ENCODE assay signal across 9 cellular contexts in genomic region chr11:13487661-13488030, GRCh38. TPM values are rescaled to one million over a fixed set of nuclear protein-coding genes. Genes with fewer than 3 reads are reported as not detected.
DNase-seq lines count a peak whose midpoint lies in the region; ATAC-seq and TF ChIP-seq lines count a peak whose summit lies in the region.
"Had no signal": no experiment of that assay in that cellular context is flagged by ENCODE, and none has a peak within 500 bp of the region (broad histone marks: within the 10 kb centered on the region; RNA-seq: fewer than 3 reads in every experiment).

No MANE protein-coding gene starts in this region.

- DNase-seq in stimulated activated naive CD8-positive, alpha-beta T cell treated with anti-CD3 and anti-CD28 coated beads, Interleukin-15, Interleukin-2, amounts not matched to agents 100 U/mL and 50 U/mL, for 24 hours: no peak
- peak; percentile 27 for DNase-seq in activated CD4-positive, alpha-beta memory T cell treated with anti-CD3 and anti-CD28 coated beads for 36 hours
- DNase-seq in kidney tubule cell (ENCODE audit: low spot score) (peak; percentile 43), DMS114 treated with DMSO at 0.1 percent for 48 hours (lab: John Stamatoyannopoulos, UW; ENCODE audit: unreplicated experiment) (no peak), ascending aorta (ENCODE audit: low spot score in 2 of 2) (no peak), NCI-H1436 treated with DMSO at 0.1 percent for 48 hours (lab: John Stamatoyannopoulos, UW) (no peak)

- POLR2A ChIA-PET in activated CD4-positive, alpha-beta memory T cell treated with anti-CD3 and anti-CD28 coated beads for 36 hours (lab: Charles Lee): no interaction called here

- no peak for ATAC-seq in stimulated activated naive CD8-positive, alpha-beta T cell treated with anti-CD3 and anti-CD28 coated beads, Interleukin-15, Interleukin-2, amounts not matched to agents 100 U/mL and 50 U/mL, for 24 hours
- ATAC-seq in HG03432 (IDR thresholded peaks at IDR 0.05; ENCODE audit: unreplicated experiment): peak; percentile 78

- CTCF ChIA-PET in activated CD4-positive, alpha-beta memory T cell treated with anti-CD3 and anti-CD28 coated beads for 36 hours (lab: Charles Lee): interaction anchor here (0.7 to 1.5 kb wide), 13 partner anchors 10 to 182 kb away, joined by 3 to 14 read pairs (median 4); partner anchors contain the start of genes BTBD10 and FAR1

- no peak overlapping the region for H3K4me3 ChIP-seq in ascending aorta

- H3K27ac Mint-ChIP-seq in stimulated activated naive CD8-positive, alpha-beta T cell treated with anti-CD3 and anti-CD28 coated beads, Interleukin-15, Interleukin-2, amounts not matched to agents 100 ng/mL and 50 ng/mL, for 24 hours: no peak overlapping the region
- peak overlapping the region; percentile 71 for H3K27ac Mint-ChIP-seq in activated CD4-positive, alpha-beta memory T cell treated with anti-CD3 and anti-CD28 coated beads for 36 hours

- H3K4me3 Mint-ChIP-seq in stimulated activated naive CD8-positive, alpha-beta T cell treated with anti-CD3 and anti-CD28 coated beads, Interleukin-15, Interleukin-2, amounts not matched to agents 100 ng/mL and 50 ng/mL, for 24 hours: peak overlapping the region; percentile 40
- H3K4me3 Mint-ChIP-seq in activated CD4-positive, alpha-beta memory T cell treated with anti-CD3 and anti-CD28 coated beads for 36 hours: peak overlapping the region; percentile 66

- H3K36me3 Mint-ChIP-seq in stimulated activated naive CD8-positive, alpha-beta T cell treated with anti-CD3 and anti-CD28 coated beads, Interleukin-15, Interleukin-2, amounts not matched to agents 100 ng/mL and 50 ng/mL, for 24 hours (ENCODE audit: low read depth): no peaks in the 10 kb centered on the region
- no peaks in the 10 kb centered on the region for H3K36me3 Mint-ChIP-seq in activated CD4-positive, alpha-beta memory T cell treated with anti-CD3 and anti-CD28 coated beads for 36 hours

- no peak overlapping the region for H3K27ac ChIP-seq in ascending aorta

- no peaks in the 10 kb centered on the region for H3K9me3 ChIP-seq in ascending aorta

- intact Hi-C loops in activated CD4-positive, alpha-beta memory T cell treated with anti-CD3 and anti-CD28 coated beads for 36 hours (cut with micrococcal nuclease): loop anchor here (1.0 kb wide), 1 partner anchor 24 kb away; the partner anchor contains the start of gene BTBD10
- intact Hi-C loops in ascending aorta (cut with DNase I): no loop called here

- H3K4me1 Mint-ChIP-seq in stimulated activated naive CD8-positive, alpha-beta T cell treated with anti-CD3 and anti-CD28 coated beads, Interleukin-15, Interleukin-2, amounts not matched to agents 100 ng/mL and 50 ng/mL, for 24 hours (ENCODE audit: low read depth): peaks cover 5% of the 10 kb centered on the region
- peaks cover 6% of the 10 kb centered on the region for H3K4me1 Mint-ChIP-seq in activated CD4-positive, alpha-beta memory T cell treated with anti-CD3 and anti-CD28 coated beads for 36 hours (ENCODE audit: low read depth)

- no peaks in the 10 kb centered on the region for H3K36me3 ChIP-seq in ascending aorta

- H3K9me3 Mint-ChIP-seq in stimulated activated naive CD8-positive, alpha-beta T cell treated with anti-CD3 and anti-CD28 coated beads, Interleukin-15, Interleukin-2, amounts not matched to agents 100 ng/mL and 50 ng/mL, for 24 hours: no peaks in the 10 kb centered on the region
- H3K9me3 Mint-ChIP-seq in activated CD4-positive, alpha-beta memory T cell treated with anti-CD3 and anti-CD28 coated beads for 36 hours: peaks cover 4% of the 10 kb centered on the region

- H3K27me3 Mint-ChIP-seq in stimulated activated naive CD8-positive, alpha-beta T cell treated with anti-CD3 and anti-CD28 coated beads, Interleukin-15, Interleukin-2, amounts not matched to agents 100 ng/mL and 50 ng/mL, for 24 hours: peaks cover 3% of the 10 kb centered on the region
- peaks cover 2% of the 10 kb centered on the region for H3K27me3 Mint-ChIP-seq in activated CD4-positive, alpha-beta memory T cell treated with anti-CD3 and anti-CD28 coated beads for 36 hours

- no peaks in the 10 kb centered on the region for H3K27me3 ChIP-seq in ascending aorta

- TF ChIP-seq CTCF in ascending aorta (IDR thresholded peaks at IDR 0.05): no peak

- H3K4me1 ChIP-seq in ascending aorta: no peaks in the 10 kb centered on the region

RNA-seq across cellular contexts. Expression of gene PTH, which starts 8.2 kb away (rescaled TPM):
- total RNA-seq in activated CD4-positive, alpha-beta memory T cell treated with anti-CD3 and anti-CD28 coated beads for 36 hours: not detected
- not detected for total RNA-seq in ascending aorta
- total RNA-seq: fibroblast of lung had no signal

RNA-seq across cellular contexts. Expression of gene BTBD10, which starts 24.6 kb away (rescaled TPM):
- total RNA-seq in activated CD4-positive, alpha-beta memory T cell treated with anti-CD3 and anti-CD28 coated beads for 36 hours: 10 to 100 TPM; 22.3 to 24.3 TPM
- 10.1 TPM for total RNA-seq in ascending aorta

Comparison
In these comparisons a context has a peak if more than half of its experiments do, and no peak if none do; other contexts are left out.
1. DNase-seq: peak in activated CD4-positive, alpha-beta memory T cell treated with anti-CD3 and anti-CD28 coated beads for 36 hours (single experiment) and kidney tubule cell (single experiment); none in stimulated activated naive CD8-positive, alpha-beta T cell treated with anti-CD3 and anti-CD28 coated beads, Interleukin-15, Interleukin-2, amounts not matched to agents 100 U/mL and 50 U/mL, for 24 hours (single experiment), DMS114 treated with DMSO at 0.1 percent for 48 hours (single experiment), ascending aorta (0 of 2) and NCI-H1436 treated with DMSO at 0.1 percent for 48 hours (single experiment).